Comparison of ENCODE assay signal across 1 cellular context in genomic region chr19:7908078-7908699, GRCh38.
TF ChIP-seq lines count a peak whose summit lies in the region.

No MANE protein-coding gene starts in this region.

TF ChIP-seq in H1, 55 proteins besides CTCF, POLR2A, EP300 and RAD21:
- TF ChIP-seq CHD2 (IDR thresholded peaks at IDR 0.05; ENCODE audit: low read length): no peak
- TF ChIP-seq PHF8 (conservative IDR thresholded peaks at IDR 0.05; ENCODE audit: low read depth, low read length): no peak
- no peak for TF ChIP-seq HDAC6 (IDR thresholded peaks at IDR 0.05; ENCODE audit: low read depth, low read length)
